ENCODE assay signal across 8 cellular contexts in genomic region chr1:154749078-154749760, GRCh38.
DNase-seq lines count a peak whose midpoint lies in the region; ATAC-seq and TF ChIP-seq lines count a peak whose summit lies in the region.

No MANE protein-coding gene starts in this region.

- H3K9me3 Mint-ChIP-seq in activated T-helper 2 cell treated with anti-CD3 and anti-CD28 coated beads, Interferon-gamma antibody, Interleukin-2, Interleukin-4, amounts not matched to agents 10 μg/mL and 5 μg/mL and 100 μg/mL, durations not matched to agents 14 hours and 24 hours and 36 hours: no peaks in the 10 kb centered on the region

- no peaks in the 10 kb centered on the region for H3K36me3 ChIP-seq in mucosa of descending colon (ENCODE audit: low read depth)
- H3K36me3 ChIP-seq in body of pancreas (replicated peaks in 1 of 2; ENCODE audit: insufficient read depth in 1 of 2, low read depth in 2 of 2): no peaks in the 10 kb centered on the region

- H3K4me1 ChIP-seq in mucosa of descending colon (ENCODE audit: low read depth) (peaks cover 4% of the 10 kb centered on the region), body of pancreas (no peaks in the 10 kb centered on the region)

- DNase-seq in EH (ENCODE audit: low read depth): peak; percentile 54
- DNase-seq in Jurkat, Clone E6-1 (ENCODE audit: low read depth, low spot score): peak; percentile 42
- DNase-seq in activated T-helper 2 cell treated with anti-CD3 and anti-CD28 coated beads, Interferon-gamma antibody, Interleukin-2, Interleukin-4, amounts not matched to agents 10 μg/mL and 5 μg/mL and 100 μg/mL, durations not matched to agents 14 hours and 24 hours and 36 hours (ENCODE audit: low spot score): no peak
- DNase-seq in mucosa of descending colon: peak in 1 of 3 donors; percentile 41
- DNase-seq in GM19238 (ENCODE audit: insufficient read length, low spot score): no peak
- no peak for DNase-seq in body of pancreas
- no peak for DNase-seq in dorsolateral prefrontal cortex

- H3K9me3 ChIP-seq in mucosa of descending colon: no peaks in the 10 kb centered on the region
- no peaks in the 10 kb centered on the region for H3K9me3 ChIP-seq in body of pancreas

- ATAC-seq in mucosa of descending colon (peak; percentile 50), body of pancreas (no peak), GM19395 (IDR thresholded peaks at IDR 0.05; ENCODE audit: unreplicated experiment) (no peak)

- no peak overlapping the region for H3K4me3 ChIP-seq in Jurkat, Clone E6-1 (ENCODE audit: low read length)
- H3K4me3 ChIP-seq in mucosa of descending colon: no peak overlapping the region
- H3K4me3 ChIP-seq in body of pancreas: no peak overlapping the region
- H3K4me3 ChIP-seq in dorsolateral prefrontal cortex: no peak overlapping the region

- no peaks in the 10 kb centered on the region for H3K27me3 ChIP-seq in body of pancreas
- H3K27me3 ChIP-seq in dorsolateral prefrontal cortex: no peaks in the 10 kb centered on the region

- peaks cover 74% of the 10 kb centered on the region for H3K4me1 Mint-ChIP-seq in activated T-helper 2 cell treated with anti-CD3 and anti-CD28 coated beads, Interferon-gamma antibody, Interleukin-2, Interleukin-4, amounts not matched to agents 10 μg/mL and 5 μg/mL and 100 μg/mL, durations not matched to agents 14 hours and 24 hours and 36 hours (ENCODE audit: low read depth)

- peak overlapping the region; percentile 91 for H3K27ac Mint-ChIP-seq in activated T-helper 2 cell treated with anti-CD3 and anti-CD28 coated beads, Interferon-gamma antibody, Interleukin-2, Interleukin-4, amounts not matched to agents 10 μg/mL and 5 μg/mL and 100 μg/mL, durations not matched to agents 14 hours and 24 hours and 36 hours

- H3K27ac ChIP-seq in body of pancreas (no peak overlapping the region), dorsolateral prefrontal cortex (peak overlapping the region in 22 of 59 donors; percentile 3 to 73 (median 47))

- no peaks in the 10 kb centered on the region for H3K36me3 Mint-ChIP-seq in activated T-helper 2 cell treated with anti-CD3 and anti-CD28 coated beads, Interferon-gamma antibody, Interleukin-2, Interleukin-4, amounts not matched to agents 10 μg/mL and 5 μg/mL and 100 μg/mL, durations not matched to agents 14 hours and 24 hours and 36 hours (ENCODE audit: low read depth)

- peak overlapping the region; percentile 34 for H3K4me3 Mint-ChIP-seq in activated T-helper 2 cell treated with anti-CD3 and anti-CD28 coated beads, Interferon-gamma antibody, Interleukin-2, Interleukin-4, amounts not matched to agents 10 μg/mL and 5 μg/mL and 100 μg/mL, durations not matched to agents 14 hours and 24 hours and 36 hours (ENCODE audit: low read depth)

- no peak for TF ChIP-seq POLR2A in body of pancreas (IDR thresholded peaks at IDR 0.05)

- H3K27me3 Mint-ChIP-seq in activated T-helper 2 cell treated with anti-CD3 and anti-CD28 coated beads, Interferon-gamma antibody, Interleukin-2, Interleukin-4, amounts not matched to agents 10 μg/mL and 5 μg/mL and 100 μg/mL, durations not matched to agents 14 hours and 24 hours and 36 hours (ENCODE audit: low read depth): no peaks in the 10 kb centered on the region

- intact Hi-C loops in activated T-helper 2 cell treated with anti-CD3 and anti-CD28 coated beads, Interferon-gamma antibody, Interleukin-2, Interleukin-4, amounts not matched to agents 10 μg/mL and 5 μg/mL and 100 μg/mL, durations not matched to agents 14 hours and 24 hours and 36 hours (cut with micrococcal nuclease): loop anchor here (1.0 to 10.0 kb wide), 6 partner anchors 14 to 192 kb away; partner anchors contain the start of genes ADAR and UBE2Q1
- intact Hi-C loops in mucosa of descending colon (cut with DNase I, micrococcal nuclease): no loop called here
- intact Hi-C loops in body of pancreas (cut with DNase I): no loop called here
- intact Hi-C loops in dorsolateral prefrontal cortex (cut with DNase I): no loop called here

- WGBS in body of pancreas, 2 donors: 47 to 48% methylated on average over 7 to 8 of the region's 8 CpGs

- no peak for TF ChIP-seq CTCF in mucosa of descending colon (IDR thresholded peaks at IDR 0.05)
- no peak for TF ChIP-seq CTCF in body of pancreas (IDR thresholded peaks at IDR 0.05)
- TF ChIP-seq CTCF in dorsolateral prefrontal cortex (IDR thresholded peaks at IDR 0.05 in 54 of 56, conservative IDR thresholded peaks at IDR 0.05 in 2 of 56; ENCODE audit: low read depth in 1 of 56, partially characterized antibody in 56 of 56): peak in 17 of 56 donors; percentile 9 to 37 (median 17)

Comparison
In these comparisons a context has a peak if more than half of its experiments do, and no peak if none do; other contexts are left out.
1. DNase-seq: peak in EH (single experiment) and Jurkat, Clone E6-1 (single experiment); none in activated T-helper 2 cell treated with anti-CD3 and anti-CD28 coated beads, Interferon-gamma antibody, Interleukin-2, Interleukin-4, amounts not matched to agents 10 μg/mL and 5 μg/mL and 100 μg/mL, durations not matched to agents 14 hours and 24 hours and 36 hours (single experiment), GM19238 (single experiment), body of pancreas (0 of 4) and dorsolateral prefrontal cortex (0 of 10).